Comparison of ENCODE assay signal across 28 cellular contexts in genomic region chr1:113373644-113374043, GRCh38.
"Had no signal": no experiment of that assay in that cellular context is flagged by ENCODE, and none has a peak within 500 bp of the region (broad histone marks: within the 10 kb centered on the region; RNA-seq: fewer than 3 reads in every experiment).

No MANE protein-coding gene starts in this region.

- H3K79me2 ChIP-seq: hepatocyte had no signal

- H3K36me3 ChIP-seq: colonic mucosa, esophagus muscularis mucosa, esophagus squamous epithelium, gastrocnemius medialis, gastroesophageal sphincter, heart left ventricle, heart right ventricle had no signal

- H3K27me3 ChIP-seq: colonic mucosa, dorsolateral prefrontal cortex, esophagus muscularis mucosa, esophagus squamous epithelium, foreskin keratinocyte, gastrocnemius medialis, gastroesophageal sphincter, heart left ventricle, hepatocyte had no signal

- H3K4me2 ChIP-seq: hepatocyte had no signal

- H3K9me3 ChIP-seq: colonic mucosa, esophagus muscularis mucosa, esophagus squamous epithelium, gastrocnemius medialis, gastroesophageal sphincter, heart left ventricle, heart right ventricle had no signal

- H3K4me3 ChIP-seq: colonic mucosa, coronary artery, dorsolateral prefrontal cortex, esophagus muscularis mucosa, esophagus squamous epithelium, gastrocnemius medialis, gastroesophageal sphincter, heart left ventricle, heart right ventricle, hepatocyte had no signal

- H3K4me1 ChIP-seq: colonic mucosa, foreskin keratinocyte, gastrocnemius medialis, heart left ventricle, heart right ventricle had no signal

- DNase-seq: colonic mucosa; cortex of kidney; dermis blood vessel endothelial cell; dorsolateral prefrontal cortex; effector CD4-positive, alpha-beta T cell; effector CD8-positive, alpha-beta T cell; effector memory CD4-positive, alpha-beta T cell; effector memory CD8-positive, alpha-beta T cell; endodermal cell; erythroblast; esophagus squamous epithelium; foreskin fibroblast; foreskin keratinocyte; foreskin melanocyte; gastrocnemius medialis; glutamatergic neuron; head of caudate nucleus; heart left ventricle; heart right ventricle had no signal

- H2AFZ ChIP-seq: hepatocyte had no signal

- ATAC-seq: effector memory CD8-positive, alpha-beta T cell; esophagus mucosa; foreskin keratinocyte; gastrocnemius medialis; gastroesophageal sphincter; heart left ventricle; heart right ventricle had no signal

- H3K27ac ChIP-seq: colonic mucosa, coronary artery, dorsolateral prefrontal cortex, epithelial cell of prostate, esophagus muscularis mucosa, esophagus squamous epithelium, foreskin keratinocyte, gastrocnemius medialis, gastroesophageal sphincter, heart left ventricle, heart right ventricle, hepatocyte had no signal

- FAIRE-seq: colon, endothelial cell of umbilical vein, frontal cortex had no signal
